Comparison of ENCODE assay signal across 22 cellular contexts in the genomic region with DNA sequence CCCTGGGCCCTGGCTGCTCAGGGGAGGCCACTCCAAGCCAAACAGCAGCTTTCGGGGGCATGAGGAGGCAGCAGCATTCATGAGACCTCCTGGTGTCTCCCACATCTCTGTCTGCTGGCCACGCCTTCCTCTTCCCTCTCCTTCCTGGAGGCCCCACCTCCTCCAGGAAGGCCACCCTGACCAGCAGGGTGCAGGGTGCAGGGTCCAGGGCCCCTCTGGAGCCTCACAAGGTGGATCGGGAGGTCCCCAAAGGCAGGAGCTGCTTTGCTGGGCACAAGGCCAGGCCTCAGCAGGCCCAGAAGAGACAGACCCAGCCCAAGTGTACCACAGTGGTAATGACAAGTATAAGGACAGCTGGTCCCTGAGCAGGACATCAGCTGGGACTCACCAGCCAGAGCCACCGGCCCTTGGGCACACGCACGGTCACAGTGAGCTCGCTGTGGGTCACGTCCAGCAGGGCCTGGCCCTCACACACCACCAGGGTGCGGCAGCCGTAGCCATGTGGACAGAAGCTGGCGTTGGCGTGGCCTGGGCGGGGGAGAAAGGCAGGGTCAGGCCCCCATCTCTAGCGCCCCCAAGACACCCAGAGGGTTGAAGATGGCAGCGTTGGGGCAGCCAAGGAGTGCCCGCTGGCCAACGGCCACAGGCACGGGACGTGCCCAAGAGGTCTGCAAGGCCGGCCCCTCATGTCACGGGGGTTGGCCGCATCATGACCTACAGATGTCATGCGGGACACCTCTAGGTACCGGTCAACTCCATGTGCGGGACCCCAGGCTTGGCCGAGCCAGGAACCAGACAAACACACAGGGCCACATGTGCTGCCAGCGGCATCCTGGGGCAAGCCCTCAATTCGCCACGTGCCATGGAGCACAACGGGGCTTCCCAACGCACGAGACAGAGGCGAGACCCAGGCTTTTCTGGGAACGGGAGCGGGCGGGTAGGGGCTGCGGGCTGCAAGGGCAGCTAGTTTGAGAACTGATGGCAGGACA.
DNase-seq lines count a peak whose midpoint lies in the region; ATAC-seq, FAIRE-seq and TF ChIP-seq lines count a peak whose summit lies in the region.
"Had no signal": no experiment of that assay in that cellular context is flagged by ENCODE, and none has a peak within 500 bp of the region (broad histone marks: within the 10 kb centered on the region; RNA-seq: fewer than 3 reads in every experiment).

No MANE protein-coding gene starts in this region.

- H3K9me3 ChIP-seq in HEK293 (ENCODE audit: control insufficient read depth, insufficient read depth, low read depth, low read length) (no peaks in the 10 kb centered on the region), RWPE2 (ENCODE audit: severe bottlenecking) (no peaks in the 10 kb centered on the region)

- no peaks in the 10 kb centered on the region for H3K27me3 ChIP-seq in RWPE2 (ENCODE audit: insufficient read depth, poor library complexity, severe bottlenecking)

- H3K27ac ChIP-seq in HEK293 (ENCODE audit: extremely low read depth, low read depth, low read length) (no peak overlapping the region), RWPE2 (ENCODE audit: poor library complexity, severe bottlenecking) (no peak overlapping the region)
- H3K27ac ChIP-seq: C4-2B, GM23248, PC-9 had no signal

- H3K4me1 ChIP-seq in HEK293 (ENCODE audit: control insufficient read depth, insufficient read depth, low read length): no peaks in the 10 kb centered on the region
- H3K4me1 ChIP-seq in RWPE2 (ENCODE audit: insufficient read depth, poor library complexity, severe bottlenecking): no peaks in the 10 kb centered on the region

- FAIRE-seq in urothelium cell line (lab: Jason Lieb, UNC): peak; percentile 50
- FAIRE-seq: GM12891 had no signal

- POLR2A ChIA-PET in HEK293 (lab: Yijun Ruan, JAX): interaction anchor here (0.6 to 1.3 kb wide), 2 partner anchors 10 kb away, joined by 3 read pairs; no protein-coding TSS in a partner anchor

- H3K4me3 ChIP-seq in HEK293 (ENCODE audit: low read depth, low read length) (no peak overlapping the region), RWPE2 (ENCODE audit: severe bottlenecking) (no peak overlapping the region)
- H3K4me3 ChIP-seq: GM23248, PC-9 had no signal

- CTCF ChIA-PET in HEK293 (lab: Yijun Ruan, JAX): interaction anchor here (1.2 kb wide), 1 partner anchor 54 kb away, joined by 6 read pairs; no protein-coding TSS in a partner anchor

- DNase-seq in RWPE2 (ENCODE audit: low spot score) (peak; percentile 91), urothelium cell line (ENCODE audit: low spot score) (no peak)
- DNase-seq: DMS79 treated with DMSO at 0.1 percent for 48 hours, GF-D8, GM23248, H9, HFFc6, Karpas-422, NCI-H1092, NCI-H1417 treated with DMSO at 0.1 percent for 48 hours, NCI-H1694 treated with DMSO at 0.1 percent for 48 hours, NCI-H2081, NCI-H2227 treated with DMSO at 0.1 percent for 48 hours, NCI-H526 treated with DMSO at 0.1 percent for 48 hours, PC-9, SHP77 treated with DMSO at 0.1 percent for 48 hours had no signal

- H3K36me3 ChIP-seq in HEK293 (ENCODE audit: control insufficient read depth in 2 of 2, insufficient read depth in 1 of 2, low read length in 2 of 2): peaks cover 0 to 89% of the 10 kb centered on the region in 2 experiments; a peak in 2 of 3 replicates
- H3K36me3 ChIP-seq in RWPE2 (ENCODE audit: low read depth): peaks cover 96% of the 10 kb centered on the region

- ATAC-seq in RWPE2 (ENCODE audit: low read depth) (no peak), HG03460 (IDR thresholded peaks at IDR 0.05; ENCODE audit: unreplicated experiment) (no peak), GM21723 (IDR thresholded peaks at IDR 0.05; ENCODE audit: unreplicated experiment) (no peak)
- ATAC-seq: CD8-positive, alpha-beta T cell had no signal

- TF ChIP-seq CTCF in HEK293 (tag by site-specific recombination; IDR thresholded peaks at IDR 0.05) (no peak), RWPE2 (IDR thresholded peaks at IDR 0.05; ENCODE audit: poor library complexity, severe bottlenecking) (no peak)

TF ChIP-seq in HEK293, 187 proteins besides CTCF, POLR2A, EP300 and RAD21:
- TF ChIP-seq ZNF777 (tag by site-specific recombination; IDR thresholded peaks at IDR 0.05; ENCODE audit: borderline replicate concordance) (no peak), ZNF621 (tag by site-specific recombination; IDR thresholded peaks at IDR 0.05) (no peak), ZBTB21 (tag by site-specific recombination; IDR thresholded peaks at IDR 0.05) (no peak), ZNF10 (tag by site-specific recombination; IDR thresholded peaks at IDR 0.05) (no peak), ZFHX2 (tag by site-specific recombination; conservative IDR thresholded peaks at IDR 0.05) (peak; percentile 76), ZNF140 (tag by site-specific recombination; IDR thresholded peaks at IDR 0.05) (no peak), ZNF214 (tag by site-specific recombination; IDR thresholded peaks at IDR 0.05; ENCODE audit: borderline replicate concordance) (no peak), ZNF501 (tag by site-specific recombination; IDR thresholded peaks at IDR 0.05) (no peak), ZBTB20 (tag by site-specific recombination; IDR thresholded peaks at IDR 0.05) (no peak), EGR2 (tag by site-specific recombination; IDR thresholded peaks at IDR 0.05; ENCODE audit: low read depth) (peak; percentile 75), ZNF416 (tag by site-specific recombination; IDR thresholded peaks at IDR 0.05) (no peak), ZNF670 (tag by site-specific recombination; IDR thresholded peaks at IDR 0.05; ENCODE audit: low read depth) (no peak), GLIS1 (tag by site-specific recombination; IDR thresholded peaks at IDR 0.05) (peak; percentile 83)
- TF ChIP-seq, protein P1, sequence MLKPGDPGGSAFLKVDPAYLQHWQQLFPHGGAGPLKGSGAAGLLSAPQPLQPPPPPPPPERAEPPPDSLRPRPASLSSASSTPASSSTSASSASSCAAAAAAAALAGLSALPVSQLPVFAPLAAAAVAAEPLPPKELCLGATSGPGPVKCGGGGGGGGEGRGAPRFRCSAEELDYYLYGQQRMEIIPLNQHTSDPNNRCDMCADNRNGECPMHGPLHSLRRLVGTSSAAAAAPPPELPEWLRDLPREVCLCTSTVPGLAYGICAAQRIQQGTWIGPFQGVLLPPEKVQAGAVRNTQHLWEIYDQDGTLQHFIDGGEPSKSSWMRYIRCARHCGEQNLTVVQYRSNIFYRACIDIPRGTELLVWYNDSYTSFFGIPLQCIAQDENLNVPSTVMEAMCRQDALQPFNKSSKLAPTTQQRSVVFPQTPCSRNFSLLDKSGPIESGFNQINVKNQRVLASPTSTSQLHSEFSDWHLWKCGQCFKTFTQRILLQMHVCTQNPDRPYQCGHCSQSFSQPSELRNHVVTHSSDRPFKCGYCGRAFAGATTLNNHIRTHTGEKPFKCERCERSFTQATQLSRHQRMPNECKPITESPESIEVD (tag by site-specific recombination; IDR thresholded peaks at IDR 0.05): no peak
